Comparison of ENCODE assay signal across 8 cellular contexts in genomic region chr16:46790599-46791270, GRCh38. TPM values are rescaled to one million over a fixed set of nuclear protein-coding genes. Genes with fewer than 3 reads are reported as not detected.
DNase-seq lines count a peak whose midpoint lies in the region; ATAC-seq and TF ChIP-seq lines count a peak whose summit lies in the region.

No MANE protein-coding gene starts in this region.

- no peaks in the 10 kb centered on the region for H3K36me3 ChIP-seq in CD4-positive, CD25-positive, alpha-beta regulatory T cell (ENCODE audit: control insufficient read depth, insufficient read depth, low read length)
- H3K36me3 ChIP-seq in naive thymus-derived CD4-positive, alpha-beta T cell (ENCODE audit: control insufficient read depth in 2 of 3, insufficient read depth in 3 of 3, low read length in 3 of 3): no peaks in the 10 kb centered on the region
- no peaks in the 10 kb centered on the region for H3K36me3 ChIP-seq in ovary

- peaks cover 16 to 26% (median 20%) of the 10 kb centered on the region in 4 donors for H3K4me1 Mint-ChIP-seq in CD4-positive, CD25-positive, alpha-beta regulatory T cell
- H3K4me1 Mint-ChIP-seq in HFFc6 (ENCODE audit: low read depth): peaks cover 17% of the 10 kb centered on the region
- no peaks in the 10 kb centered on the region for H3K4me1 Mint-ChIP-seq in MCF 10A (ENCODE audit: insufficient read depth, unreplicated experiment)
- H3K4me1 Mint-ChIP-seq in naive thymus-derived CD4-positive, alpha-beta T cell: peaks cover 5 to 27% (median 24%) of the 10 kb centered on the region in 7 donors

- peaks cover 3 to 12% of the 10 kb centered on the region in 2 experiments for H3K9me3 ChIP-seq in CD4-positive, CD25-positive, alpha-beta regulatory T cell (ENCODE audit: control insufficient read depth in 2 of 2, low read length in 2 of 2)
- peaks cover 0 to 9% (median 0%) of the 10 kb centered on the region in 3 experiments for H3K9me3 ChIP-seq in naive thymus-derived CD4-positive, alpha-beta T cell (ENCODE audit: control insufficient read depth in 2 of 3, low read length in 3 of 3)
- no peaks in the 10 kb centered on the region for H3K9me3 ChIP-seq in ovary

- no peak for TF ChIP-seq CTCF in HFFc6 (IDR thresholded peaks at IDR 0.05)
- no peak for TF ChIP-seq CTCF in MCF 10A (IDR thresholded peaks at IDR 0.05; ENCODE audit: unreplicated experiment)
- TF ChIP-seq CTCF in RWPE1 (conservative IDR thresholded peaks at IDR 0.05; ENCODE audit: low read depth): no peak
- no peak for TF ChIP-seq CTCF in ovary (IDR thresholded peaks at IDR 0.05)

- ATAC-seq in CD4-positive, CD25-positive, alpha-beta regulatory T cell (ENCODE audit: low read depth in 2 of 2): no peak
- ATAC-seq in naive thymus-derived CD4-positive, alpha-beta T cell: no peak
- no peak for ATAC-seq in GM18907 (IDR thresholded peaks at IDR 0.05; ENCODE audit: unreplicated experiment)

- no peak for DNase-seq in CD4-positive, CD25-positive, alpha-beta regulatory T cell
- DNase-seq in HFFc6: no peak
- no peak for DNase-seq in MCF 10A (ENCODE audit: unreplicated experiment)
- no peak for DNase-seq in naive thymus-derived CD4-positive, alpha-beta T cell
- DNase-seq in RWPE1 (ENCODE audit: low spot score): no peak
- no peak for DNase-seq in ovary
- no peak for DNase-seq in NCI-H2081 (lab: John Stamatoyannopoulos, UW)

- peak overlapping the region; percentile 82 to 90 (median 88) for H3K4me3 Mint-ChIP-seq in CD4-positive, CD25-positive, alpha-beta regulatory T cell
- H3K4me3 Mint-ChIP-seq in HFFc6 (peak overlapping the region; percentile 88), MCF 10A (ENCODE audit: unreplicated experiment) (peak overlapping the region; percentile 36)
- peak overlapping the region; percentile 77 to 87 (median 84) for H3K4me3 Mint-ChIP-seq in naive thymus-derived CD4-positive, alpha-beta T cell

- POLR2A ChIA-PET in MCF 10A (lab: Yijun Ruan, JAX): interaction anchor here (1.0 to 1.2 kb wide), 2 partner anchors 10 to 23 kb away, joined by 3 read pairs; no protein-coding TSS in a partner anchor
- POLR2A ChIA-PET in naive thymus-derived CD4-positive, alpha-beta T cell (lab: Charles Lee): interaction anchor here (2.1 kb wide), 1 partner anchor 40 kb away, joined by 14 read pairs; the partner anchor contains the start of gene C16orf87
- POLR2A ChIA-PET in RWPE1 (lab: Yijun Ruan, JAX; ENCODE audit: low non-redundant PET): interaction anchor here (0.6 kb wide), 1 partner anchor 234 kb away, joined by 3 read pairs; no protein-coding TSS in a partner anchor

- peak overlapping the region; percentile 74 for H3K4me3 ChIP-seq in CD4-positive, CD25-positive, alpha-beta regulatory T cell (ENCODE audit: low read depth, low read length)
- peak overlapping the region; percentile 79 for H3K4me3 ChIP-seq in naive thymus-derived CD4-positive, alpha-beta T cell (ENCODE audit: low read length)
- no peak overlapping the region for H3K4me3 ChIP-seq in ovary

- H3K27ac Mint-ChIP-seq in CD4-positive, CD25-positive, alpha-beta regulatory T cell: peak overlapping the region in 2 of 3 donors; percentile 32 to 87
- H3K27ac Mint-ChIP-seq in HFFc6 (peak overlapping the region; percentile 93), MCF 10A (ENCODE audit: low read depth, unreplicated experiment) (no peak overlapping the region)
- H3K27ac Mint-ChIP-seq in naive thymus-derived CD4-positive, alpha-beta T cell: peak overlapping the region in 8 of 9 donors; percentile 32 to 84 (median 79)

- H3K27me3 ChIP-seq in CD4-positive, CD25-positive, alpha-beta regulatory T cell (ENCODE audit: control insufficient read depth, insufficient read depth, low read length): no peaks in the 10 kb centered on the region
- H3K27me3 ChIP-seq in naive thymus-derived CD4-positive, alpha-beta T cell (ENCODE audit: control insufficient read depth in 2 of 2, insufficient read depth in 2 of 2, low read length in 2 of 2): no peaks in the 10 kb centered on the region
- H3K27me3 ChIP-seq in ovary: no peaks in the 10 kb centered on the region

- H3K4me1 ChIP-seq in CD4-positive, CD25-positive, alpha-beta regulatory T cell (ENCODE audit: control insufficient read depth, insufficient read depth, low read length, poor library complexity, severe bottlenecking): peaks cover 17% of the 10 kb centered on the region
- H3K4me1 ChIP-seq in naive thymus-derived CD4-positive, alpha-beta T cell (ENCODE audit: control insufficient read depth in 2 of 2, insufficient read depth in 2 of 2, low read length in 2 of 2): peaks cover 0 to 10% of the 10 kb centered on the region in 2 donors
- H3K4me1 ChIP-seq in ovary (ENCODE audit: insufficient read depth): peaks cover 2% of the 10 kb centered on the region

- peaks cover 0 to 19% (median 10%) of the 10 kb centered on the region in 7 donors for H3K9me3 Mint-ChIP-seq in CD4-positive, CD25-positive, alpha-beta regulatory T cell
- H3K9me3 Mint-ChIP-seq in HFFc6: peaks cover 17% of the 10 kb centered on the region
- H3K9me3 Mint-ChIP-seq in MCF 10A (ENCODE audit: unreplicated experiment): peaks cover 15% of the 10 kb centered on the region
- peaks cover 10 to 44% (median 22%) of the 10 kb centered on the region in 11 donors for H3K9me3 Mint-ChIP-seq in naive thymus-derived CD4-positive, alpha-beta T cell

- CTCF ChIA-PET in MCF 10A (lab: Yijun Ruan, JAX): interaction anchor here (1.6 to 2.6 kb wide), 2 partner anchors 10 kb away, joined by 6 to 11 read pairs; no protein-coding TSS in a partner anchor
- CTCF ChIA-PET in naive thymus-derived CD4-positive, alpha-beta T cell (lab: Charles Lee): no interaction called here
- CTCF ChIA-PET in RWPE1 (lab: Yijun Ruan, JAX): no interaction called here

- no peak overlapping the region for H3K27ac ChIP-seq in CD4-positive, CD25-positive, alpha-beta regulatory T cell (ENCODE audit: insufficient read depth, low read length, poor library complexity, severe bottlenecking)
- H3K27ac ChIP-seq in naive thymus-derived CD4-positive, alpha-beta T cell (ENCODE audit: low read depth, low read length): peak overlapping the region; percentile 65
- H3K27ac ChIP-seq in RWPE1: no peak overlapping the region
- H3K27ac ChIP-seq in ovary: no peak overlapping the region

- no TSS peak for BruUV-seq in MCF 10A (replicated peaks; lab: Mats Ljungman, UMichigan)

- H3K27me3 Mint-ChIP-seq in CD4-positive, CD25-positive, alpha-beta regulatory T cell: peaks cover 6% of the 10 kb centered on the region
- H3K27me3 Mint-ChIP-seq in HFFc6 (ENCODE audit: insufficient read depth): peaks cover 6% of the 10 kb centered on the region
- H3K27me3 Mint-ChIP-seq in MCF 10A (ENCODE audit: insufficient read depth, unreplicated experiment): no peaks in the 10 kb centered on the region
- H3K27me3 Mint-ChIP-seq in naive thymus-derived CD4-positive, alpha-beta T cell: peaks cover 0 to 1% (median 0%) of the 10 kb centered on the region in 5 donors

- H3K36me3 Mint-ChIP-seq in CD4-positive, CD25-positive, alpha-beta regulatory T cell: peaks cover 7% of the 10 kb centered on the region
- H3K36me3 Mint-ChIP-seq in HFFc6 (ENCODE audit: low read depth) (peaks cover 45% of the 10 kb centered on the region), MCF 10A (ENCODE audit: insufficient read depth, unreplicated experiment) (peaks cover 7% of the 10 kb centered on the region)
- H3K36me3 Mint-ChIP-seq in naive thymus-derived CD4-positive, alpha-beta T cell: peaks cover 9 to 29% (median 26%) of the 10 kb centered on the region in 5 donors

- WGBS in ovary, 3 donors: 79 to 88% (median 86%) methylated on average over 8 of the region's 8 CpGs

- TF ChIP-seq EP300 in ovary (IDR thresholded peaks at IDR 0.05): no peak

- no peak for TF ChIP-seq POLR2A in ovary (IDR thresholded peaks at IDR 0.05)

- intact Hi-C loops in MCF 10A (cut with micrococcal nuclease) (no loop called here), ovary (cut with DNase I) (no loop called here)
- intact Hi-C loops in naive thymus-derived CD4-positive, alpha-beta T cell (cut with micrococcal nuclease): loop anchor here (1.0 to 2.0 kb wide), 7 partner anchors 14 to 670 kb away; partner anchors contain the start of genes C16orf87 (in 2 of the 2), DNAJA2 (in 2 of the 2), ORC6 (in 2 of the 2) and VPS35 (in 2 of the 2)

RNA-seq across cellular contexts. Expression of gene C16orf87, which starts 40.2 kb away (rescaled TPM):
- 24.6 TPM for total RNA-seq in CD4-positive, CD25-positive, alpha-beta regulatory T cell
- polyA plus RNA-seq in CD4-positive, CD25-positive, alpha-beta regulatory T cell: 10 to 100 TPM; 13.1 to 22.6 (median 15.8) TPM
- total RNA-seq in HFFc6 (2021; fragmentation: NEBNext Ultra II Directional; extraction: Animal tissue kit (Norgen Biotek cat#: 25700)): 10 to 100 TPM; 14.6 to 17.5 (median 15.4) TPM
- total RNA-seq in MCF 10A (2022) (11.5 and 13.5 TPM in 2 replicates), ovary (1 to 10 TPM; 4.5 to 5.7 (median 5.1) TPM)
- 10 to 100 TPM in 3 of 5 experiments, 1 to 10 TPM in 2; 5.6 to 14.0 (median 12.7) TPM for total RNA-seq in naive thymus-derived CD4-positive, alpha-beta T cell
- polyA plus RNA-seq in naive thymus-derived CD4-positive, alpha-beta T cell: 1 to 10 TPM; 5.3 to 8.8 TPM
- polyA plus RNA-seq in ovary: 1 to 10 TPM; 4.0 to 7.6 TPM

RNA-seq across cellular contexts. Expression of gene MYLK3, which starts 42.6 kb away (rescaled TPM):
- total RNA-seq in CD4-positive, CD25-positive, alpha-beta regulatory T cell: not detected
- polyA plus RNA-seq in CD4-positive, CD25-positive, alpha-beta regulatory T cell: not detected
- total RNA-seq in HFFc6 (2021; fragmentation: NEBNext Ultra II Directional; extraction: Animal tissue kit (Norgen Biotek cat#: 25700)): under 1 TPM in 5 of 6 experiments, not detected in 1; 0.02 to 0.35 (median 0.19) TPM
- 0.05 TPM in 1 of 2 replicates, not detected in the other for total RNA-seq in MCF 10A (2022)
- total RNA-seq in naive thymus-derived CD4-positive, alpha-beta T cell: under 1 TPM in 2 of 5 experiments, not detected in 3; 0.20 to 0.42 TPM
- polyA plus RNA-seq in naive thymus-derived CD4-positive, alpha-beta T cell: not detected
- 1 to 10 TPM in 2 of 7 donors, under 1 TPM in 5; 0.24 to 2.0 (median 0.79) TPM for total RNA-seq in ovary
- under 1 TPM; 0.25 to 0.60 TPM for polyA plus RNA-seq in ovary

Comparison
In these comparisons a context has a peak if more than half of its experiments do, and no peak if none do; other contexts are left out.
1. H3K4me3 Mint-ChIP-seq: peak in every context shown above with its lines; median percentile 88 in HFFc6; 88 in CD4-positive, CD25-positive, alpha-beta regulatory T cell; 84 in naive thymus-derived CD4-positive, alpha-beta T cell; 36 in MCF 10A.
2. intact Hi-C loops: an anchor here in naive thymus-derived CD4-positive, alpha-beta T cell (1.0 to 2.0 kb wide); none called in MCF 10A and ovary.